Comparison of ENCODE assay signal across 24 cellular contexts in genomic region chr7:64706625-64707292, GRCh38.
"Had no signal": no experiment of that assay in that cellular context is flagged by ENCODE, and none has a peak within 500 bp of the region (broad histone marks: within the 10 kb centered on the region; RNA-seq: fewer than 3 reads in every experiment).

No MANE protein-coding gene starts in this region.

- H3K27me3 ChIP-seq: left lung, spleen, tibial nerve had no signal

- DNase-seq: activated CD4-positive, alpha-beta memory T cell treated with anti-CD3 and anti-CD28 coated beads, Interleukin-2, amount 10 ng/mL, durations not matched to agents 7 days and 5 days; activated CD4-positive, alpha-beta T cell treated with anti-CD3 and anti-CD28 coated beads, Interleukin-2, amount 10 ng/mL, durations not matched to agents 24 days and 14 days; activated effector memory CD4-positive, alpha-beta T cell treated with Interleukin-2 at 50 U/mL for 16 hours; activated naive CD4-positive, alpha-beta T cell treated with anti-CD3 and anti-CD28 coated beads for 36 hours; activated naive CD8-positive, alpha-beta T cell treated with anti-CD3 and anti-CD28 coated beads, Interleukin-2, amount 50 U/mL, for 24 hours; activated T-cell treated with anti-CD3 and anti-CD28 coated beads, Interleukin-2, amount 50 U/mL, for 72 hours; aorta; caudate nucleus; dermis blood vessel endothelial cell; effector CD8-positive, alpha-beta T cell; foreskin melanocyte; kidney glomerular epithelial cell; left lung; natural killer cell; retina; spleen; stimulated activated CD4-positive, alpha-beta T cell treated with anti-CD3 and anti-CD28 coated beads, Interleukin-4, amount 100 ng/mL, for 24 hours; stimulated activated naive CD8-positive, alpha-beta T cell treated with anti-CD3 and anti-CD28 coated beads, Interleukin-15, Interleukin-2, amounts not matched to agents 100 U/mL and 50 U/mL, for 24 hours; substantia nigra had no signal

- H3K27ac ChIP-seq: left lung, spleen, tibial nerve, VCaP had no signal

- H3K4me3 ChIP-seq: left lung, lung, spleen, tibial nerve had no signal

- ATAC-seq: activated CD4-positive, CD25-positive, alpha-beta regulatory T cell treated with anti-CD3 and anti-CD28 coated beads, Interleukin-2, amount 50 U/mL, for 24 hours; activated naive CD8-positive, alpha-beta T cell treated with anti-CD3 and anti-CD28 coated beads, Interleukin-2, amount 50 U/mL, for 24 hours; activated T-cell treated with anti-CD3 and anti-CD28 coated beads, Interleukin-2, amount 50 U/mL, for 72 hours; esophagus mucosa; left lung; natural killer cell; stimulated activated naive CD8-positive, alpha-beta T cell treated with anti-CD3 and anti-CD28 coated beads, Interleukin-15, Interleukin-2, amounts not matched to agents 100 U/mL and 50 U/mL, for 24 hours had no signal

- H3K4me1 ChIP-seq: left lung, spleen, tibial nerve had no signal
